In genomic region chr9:69155341-69156030, GRCh38 we compare ENCODE assay signal across 1 cellular context.
TF ChIP-seq lines count a peak whose summit lies in the region.

No MANE protein-coding gene starts in this region.

TF ChIP-seq in SK-N-SH treated with all-trans-retinoic acid at 6 μM for 48 hours, 23 proteins besides CTCF, POLR2A, EP300 and RAD21 (continued from another document):
- TF ChIP-seq TSHZ2 (CRISPR knock-in tag; IDR thresholded peaks at IDR 0.05) (no peak), ESRRG (CRISPR knock-in tag; IDR thresholded peaks at IDR 0.05) (no peak), ZNF70 (CRISPR knock-in tag; IDR thresholded peaks at IDR 0.05) (no peak), POU6F1 (CRISPR knock-in tag; IDR thresholded peaks at IDR 0.05; ENCODE audit: borderline replicate concordance, low read depth) (no peak), ZFP30 (CRISPR knock-in tag; IDR thresholded peaks at IDR 0.05) (no peak), RARB (CRISPR knock-in tag; IDR thresholded peaks at IDR 0.05) (no peak), PPARA (CRISPR knock-in tag; IDR thresholded peaks at IDR 0.05; ENCODE audit: borderline replicate concordance) (no peak), ARNTL (CRISPR knock-in tag; IDR thresholded peaks at IDR 0.05; ENCODE audit: borderline replicate concordance, low read depth) (no peak), ZFP3 (CRISPR knock-in tag; IDR thresholded peaks at IDR 0.05) (no peak), CSDC2 (CRISPR knock-in tag; IDR thresholded peaks at IDR 0.05) (no peak)
